ENCODE assay signal across 17 cellular contexts in the genomic region with DNA sequence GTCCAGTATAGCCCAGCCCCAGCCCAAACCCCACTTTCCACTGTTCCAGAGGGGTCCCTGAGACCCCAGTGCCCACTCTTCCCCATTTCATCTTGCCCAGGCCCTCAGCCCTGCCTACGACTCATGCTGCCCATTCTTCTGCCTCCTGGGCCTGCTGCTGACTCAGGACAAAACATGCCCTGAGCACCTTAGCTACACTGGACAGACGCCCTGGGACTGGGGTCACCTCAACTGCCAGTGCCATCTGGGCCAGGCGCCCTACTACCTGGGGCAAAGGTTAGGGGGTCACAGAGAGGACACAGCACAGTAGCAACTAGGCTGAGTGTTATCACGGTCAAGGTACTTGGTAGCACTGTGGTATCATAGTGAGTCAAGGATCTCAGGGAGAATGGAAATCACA. TPM values are rescaled to one million over a fixed set of nuclear protein-coding genes. Genes with fewer than 3 reads are reported as not detected.
"Had no signal": no experiment of that assay in that cellular context is flagged by ENCODE, and none has a peak within 500 bp of the region (broad histone marks: within the 10 kb centered on the region; RNA-seq: fewer than 3 reads in every experiment).

No MANE protein-coding gene starts in this region.

- FAIRE-seq: bronchial epithelial cell had no signal

- DNase-seq: activated naive CD4-positive, alpha-beta T cell treated with anti-CD3 and anti-CD28 coated beads for 36 hours; activated naive CD8-positive, alpha-beta T cell treated with anti-CD3 and anti-CD28 coated beads, Interleukin-2, amount 50 U/mL, for 24 hours; activated T-cell treated with anti-CD3 and anti-CD28 coated beads for 4 hours; aorta; islet precursor cell; mucosa of descending colon; naive thymus-derived CD4-positive, alpha-beta T cell; occipital lobe; spleen; stimulated activated CD4-positive, alpha-beta T cell treated with anti-CD3 and anti-CD28 coated beads, Interleukin-1b, Interleukin-23, amount 100 ng/mL, for 48 hours; stimulated activated naive CD8-positive, alpha-beta T cell treated with anti-CD3 and anti-CD28 coated beads, Interleukin-15, amount 100 ng/mL, for 72 hours; SW 1271; T-helper 9 cell had no signal

- H3K4me3 Mint-ChIP-seq: activated naive CD4-positive, alpha-beta T cell treated with anti-CD3 and anti-CD28 coated beads for 36 hours; activated naive CD8-positive, alpha-beta T cell treated with anti-CD3 and anti-CD28 coated beads, Interleukin-2, amount 50 U/mL, for 24 hours; naive thymus-derived CD4-positive, alpha-beta T cell; stimulated activated naive CD8-positive, alpha-beta T cell treated with anti-CD3 and anti-CD28 coated beads, Interleukin-15, amount 100 ng/mL, for 72 hours had no signal

- H3K9me3 ChIP-seq: gastroesophageal sphincter, mucosa of descending colon had no signal

- H3K4me3 ChIP-seq: gastroesophageal sphincter, mucosa of descending colon, spleen had no signal

- H3K4me1 Mint-ChIP-seq: activated naive CD8-positive, alpha-beta T cell treated with anti-CD3 and anti-CD28 coated beads, Interleukin-2, amount 50 U/mL, for 24 hours had no signal

- H3K27ac Mint-ChIP-seq: activated naive CD4-positive, alpha-beta T cell treated with anti-CD3 and anti-CD28 coated beads for 36 hours; activated naive CD8-positive, alpha-beta T cell treated with anti-CD3 and anti-CD28 coated beads, Interleukin-2, amount 50 U/mL, for 24 hours; naive thymus-derived CD4-positive, alpha-beta T cell; stimulated activated naive CD8-positive, alpha-beta T cell treated with anti-CD3 and anti-CD28 coated beads, Interleukin-15, amount 100 ng/mL, for 72 hours had no signal

- H3K9me3 Mint-ChIP-seq: activated naive CD4-positive, alpha-beta T cell treated with anti-CD3 and anti-CD28 coated beads for 36 hours; activated naive CD8-positive, alpha-beta T cell treated with anti-CD3 and anti-CD28 coated beads, Interleukin-2, amount 50 U/mL, for 24 hours; stimulated activated naive CD8-positive, alpha-beta T cell treated with anti-CD3 and anti-CD28 coated beads, Interleukin-15, amount 100 ng/mL, for 72 hours had no signal

- ATAC-seq: activated CD4-positive, CD25-positive, alpha-beta regulatory T cell treated with anti-CD3 and anti-CD28 coated beads, Interleukin-2, amount 50 U/mL, for 24 hours; gastroesophageal sphincter; mucosa of descending colon; naive thymus-derived CD4-positive, alpha-beta T cell; sciatic nerve; stimulated activated naive CD8-positive, alpha-beta T cell treated with anti-CD3 and anti-CD28 coated beads, Interleukin-15, amount 100 ng/mL, for 72 hours had no signal

RNA-seq across cellular contexts. Expression of a gene that starts 2.6 kb away (rescaled TPM):
- total RNA-seq: activated naive CD4-positive, alpha-beta T cell treated with anti-CD3 and anti-CD28 coated beads for 36 hours had no signal
- polyA plus RNA-seq: naive thymus-derived CD4-positive, alpha-beta T cell had no signal
